In the genomic region with DNA sequence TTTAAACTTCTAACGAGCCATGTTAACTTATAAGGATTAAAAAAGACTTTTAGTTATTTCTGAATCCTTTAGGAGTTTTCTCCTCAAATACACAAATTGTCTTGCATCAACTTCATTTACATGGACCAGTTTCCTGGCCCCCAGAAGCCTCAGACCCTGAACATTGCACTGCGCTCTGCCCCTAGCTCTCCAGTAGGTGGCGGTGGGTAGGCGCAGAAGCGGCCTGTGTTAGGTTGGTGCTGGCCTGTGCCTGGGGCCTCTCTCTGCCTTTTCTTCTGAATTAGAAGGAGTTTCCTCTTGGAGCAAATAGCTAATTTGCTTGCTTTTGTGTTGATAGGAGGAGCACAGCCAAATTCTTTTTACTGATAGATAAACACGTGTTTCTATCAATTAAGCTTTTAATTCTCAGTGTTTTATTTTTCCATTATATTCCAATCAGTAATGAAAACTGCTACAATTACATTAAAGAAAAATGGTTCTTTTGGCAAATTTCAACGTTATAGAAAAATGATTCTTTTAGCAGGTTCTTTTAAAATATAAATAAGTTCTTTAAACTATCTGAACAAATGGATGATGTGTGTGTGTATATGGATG, we compare ENCODE assay signal across 8 cellular contexts. TPM values are rescaled to one million over a fixed set of nuclear protein-coding genes. Genes with fewer than 3 reads are reported as not detected.
DNase-seq lines count a peak whose midpoint lies in the region; ATAC-seq, FAIRE-seq and TF ChIP-seq lines count a peak whose summit lies in the region.

No MANE protein-coding gene starts in this region.

- no peaks in the 10 kb centered on the region for H3K27me3 ChIP-seq in BJ (ENCODE audit: control insufficient read depth, insufficient read depth, low read length)

- FAIRE-seq in GM19239 (lab: Jason Lieb, UNC) = peak; percentile 96

- DNase-seq in BJ (ENCODE audit: low read depth) (no peak), GM19239 (ENCODE audit: insufficient read length, low spot score) (peak; percentile 45), NCI-H226 (peak; percentile 37), cerebellar cortex (ENCODE audit: low spot score) (peak; percentile 61), kidney tubule cell (ENCODE audit: low spot score) (peak; percentile 64)
- peak; percentile 49 for DNase-seq in stimulated activated CD4-positive, alpha-beta T cell treated with anti-CD3 and anti-CD28 coated beads, Interleukin-4, amount 100 ng/mL, for 24 hours

- ATAC-seq in HG03196 (IDR thresholded peaks at IDR 0.05; ENCODE audit: unreplicated experiment) = peak; percentile 79
- peak; percentile 65 to 79 for ATAC-seq in activated CD4-positive, CD25-positive, alpha-beta regulatory T cell treated with anti-CD3 and anti-CD28 coated beads, Interleukin-2, amount 50 U/mL, for 24 hours

- POLR2A ChIA-PET in BJ (lab: Charles Lee) = no interaction called here

- CTCF ChIA-PET in BJ (lab: Yijun Ruan, JAX) = interaction anchor here (0.5 to 1.7 kb wide), 28 partner anchors 13 to 1249 kb away, joined by 3 to 7 read pairs (median 3); no protein-coding TSS in a partner anchor

- H3K36me3 ChIP-seq in BJ (ENCODE audit: control insufficient read depth, insufficient read depth, low read length) = no peaks in the 10 kb centered on the region; the same call in none of the 2 replicates

- H3K4me3 ChIP-seq in BJ (ENCODE audit: low read depth, low read length) = no peak overlapping the region

- peak; percentile 99 for TF ChIP-seq CTCF in BJ (IDR thresholded peaks at IDR 0.05; ENCODE audit: insufficient read depth, low read depth, low read length)

RNA-seq across cellular contexts. Expression of gene DTD1, which starts 44.4 kb away (rescaled TPM):
- 47.3 and 57.7 TPM in 2 replicates for polyA plus RNA-seq in BJ (2011; rRNA removed)
- polyA minus RNA-seq in BJ (2011; rRNA and poly(A)+ RNA removed) = 27.2 TPM in 2 replicates
